30 cellular contexts compared by ENCODE assay signal in the genomic region with DNA sequence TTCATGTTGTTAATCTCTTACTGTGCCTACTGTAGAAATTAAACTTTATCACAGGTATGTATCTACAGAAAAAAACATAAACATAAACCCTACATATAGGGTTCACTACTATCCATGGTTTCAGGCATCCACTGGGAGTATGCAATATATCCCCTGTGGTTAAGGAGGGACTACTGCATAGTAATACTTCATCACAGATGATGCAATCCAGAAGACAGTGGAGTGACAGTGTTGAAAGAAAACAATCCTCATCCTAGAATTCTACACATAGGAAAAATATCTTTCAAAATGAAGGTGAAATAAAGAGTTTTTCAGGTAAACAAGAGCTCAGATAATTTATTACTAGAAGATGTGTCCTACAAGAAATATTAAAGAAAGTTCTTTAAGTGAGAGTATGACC.
"Had no signal": no experiment of that assay in that cellular context is flagged by ENCODE, and none has a peak within 500 bp of the region (broad histone marks: within the 10 kb centered on the region; RNA-seq: fewer than 3 reads in every experiment).

No MANE protein-coding gene starts in this region.

- H3K9me3 ChIP-seq: neutrophil, ovary, thyroid gland had no signal

- DNase-seq: activated CD4-positive, alpha-beta memory T cell treated with anti-CD3 and anti-CD28 coated beads, Interleukin-2, amount 10 ng/mL, durations not matched to agents 7 days and 5 days; activated CD4-positive, alpha-beta T cell treated with anti-CD3 and anti-CD28 coated beads, Interleukin-2, amount 10 ng/mL, durations not matched to agents 24 days and 14 days; activated CD4-positive, CD25-positive, alpha-beta regulatory T cell treated with anti-CD3 and anti-CD28 coated beads, Interleukin-2, amount 50 U/mL, for 72 hours; activated CD8-positive, alpha-beta memory T cell treated with anti-CD3 and anti-CD28 coated beads, Interleukin-2, amount 50 U/mL, for 48 hours; activated gamma-delta T cell treated with Interleukin-2 at 50 U/mL for 16 hours; activated naive CD4-positive, alpha-beta T cell treated with anti-CD3 and anti-CD28 coated beads, Interleukin-2, amount 50 U/mL, for 16 hours; activated T-cell treated with anti-CD3 and anti-CD28 coated beads, Interleukin-2, amount 50 U/mL, for 24 hours; amygdala; dorsolateral prefrontal cortex; effector memory CD4-positive, alpha-beta T cell; erythroblast; head of caudate nucleus; hippocampal formation; kidney; left colon; naive B cell; nephron progenitor cell; ovary; sigmoid colon; stimulated activated CD4-positive, alpha-beta T cell treated with anti-CD3 and anti-CD28 coated beads, Interleukin-1b, Interleukin-23, amount 100 ng/mL, for 48 hours; stimulated activated naive B cell treated with anti-CD40 and anti-IgM and Interleukin-4, amounts not matched to agents 10 μg/mL and 1 μg/mL and 100 μg/mL, for 72 hours; stomach; T-helper 17 cell; T1000; thyroid gland; upper lobe of left lung had no signal

- FAIRE-seq: kidney had no signal

- H3K27me3 ChIP-seq: dorsolateral prefrontal cortex, neutrophil, ovary, sigmoid colon, stomach, thyroid gland, upper lobe of left lung had no signal

- H3K4me2 ChIP-seq: smooth muscle cell had no signal

- ATAC-seq: activated T-helper 17 cell treated with anti-CD3 and anti-CD28 coated beads, Interleukin-2, amount 50 U/mL, for 72 hours; left colon; stimulated activated naive B cell treated with anti-CD40 and anti-IgM and Interleukin-4, amounts not matched to agents 10 μg/mL and 1 μg/mL and 100 μg/mL, for 72 hours; T-helper 17 cell had no signal

- H3K27ac ChIP-seq: coronary artery, dorsolateral prefrontal cortex, neutrophil, ovary, sigmoid colon, stomach, thyroid gland, upper lobe of left lung had no signal

- H3K4me1 ChIP-seq: sigmoid colon, stomach, upper lobe of left lung had no signal

- H3K36me3 ChIP-seq: neutrophil, ovary, sigmoid colon, thyroid gland, upper lobe of left lung had no signal

- H3K4me3 ChIP-seq: coronary artery, dorsolateral prefrontal cortex, ovary, sigmoid colon, smooth muscle cell, stomach, thyroid gland, upper lobe of left lung had no signal
